23 cellular contexts compared by ENCODE assay signal in genomic region chr13:26257049-26257448, GRCh38. TPM values are rescaled to one million over a fixed set of nuclear protein-coding genes. Genes with fewer than 3 reads are reported as not detected.
DNase-seq lines count a peak whose midpoint lies in the region; ATAC-seq and TF ChIP-seq lines count a peak whose summit lies in the region.
"Had no signal": no experiment of that assay in that cellular context is flagged by ENCODE, and none has a peak within 500 bp of the region (broad histone marks: within the 10 kb centered on the region; RNA-seq: fewer than 3 reads in every experiment).

No MANE protein-coding gene starts in this region.

- H3K9me3 Mint-ChIP-seq in CD4-positive, CD25-positive, alpha-beta regulatory T cell, result no peaks in the 10 kb centered on the region
- H3K9me3 Mint-ChIP-seq in nephron progenitor cell, result peaks cover 2% of the 10 kb centered on the region
- no peaks in the 10 kb centered on the region for H3K9me3 Mint-ChIP-seq in activated naive CD4-positive, alpha-beta T cell treated with anti-CD3 and anti-CD28 coated beads, Interleukin-2, amount 10 ng/mL, durations not matched to agents 7 days and 5 days
- H3K9me3 Mint-ChIP-seq: activated B cell treated with CpG ODN at 0.5 μM for 24 hours; activated CD4-positive, alpha-beta memory T cell treated with anti-CD3 and anti-CD28 coated beads for 36 hours had no signal

- DNase-seq in CD4-positive, CD25-positive, alpha-beta regulatory T cell, result no peak
- DNase-seq in HAP-1 (ENCODE audit: low spot score in 2 of 2) (no peak), nephron progenitor cell (no peak), COLO829 (ENCODE audit: low spot score) (no peak), T-helper 1 cell (no peak)
- DNase-seq in activated naive CD4-positive, alpha-beta T cell treated with anti-CD3 and anti-CD28 coated beads, Interleukin-2, amount 10 ng/mL, durations not matched to agents 7 days and 5 days, result no peak
- DNase-seq: activated B cell treated with CpG ODN at 0.5 μM for 24 hours; activated CD4-positive, alpha-beta memory T cell treated with anti-CD3 and anti-CD28 coated beads for 36 hours; activated naive CD4-positive, alpha-beta T cell treated with Interleukin-2 at 50 U/mL for 16 hours; activated T-cell treated with anti-CD3 and anti-CD28 coated beads, Interleukin-2, amount 50 U/mL, for 1 hour; heart left ventricle; islet precursor cell; KG1; naive thymus-derived CD4-positive, alpha-beta T cell; NCI-H1105; NCI-H2107; NCI-H510A treated with DMSO at 0.1 percent for 48 hours; SIG-M5; stimulated activated CD4-positive, alpha-beta T cell treated with anti-CD3 and anti-CD28 coated beads, Interleukin-12 subunit alpha, Interleukin-12 subunit beta, amount 100 ng/mL, for 4 hours; substantia nigra had no signal

- H3K36me3 ChIP-seq in CD4-positive, CD25-positive, alpha-beta regulatory T cell (ENCODE audit: control insufficient read depth, insufficient read depth, low read length), result no peaks in the 10 kb centered on the region
- no peaks in the 10 kb centered on the region for H3K36me3 ChIP-seq in HAP-1 (replicated peaks)
- H3K36me3 ChIP-seq: heart left ventricle, vagina had no signal

- CTCF ChIA-PET in activated naive CD4-positive, alpha-beta T cell treated with anti-CD3 and anti-CD28 coated beads, Interleukin-2, amount 10 ng/mL, durations not matched to agents 7 days and 5 days (lab: Charles Lee), result no interaction called here

- H3K36me3 Mint-ChIP-seq in CD4-positive, CD25-positive, alpha-beta regulatory T cell, result peaks cover under 1% of the 10 kb centered on the region
- H3K36me3 Mint-ChIP-seq in nephron progenitor cell (ENCODE audit: low read depth), result peaks cover under 1% of the 10 kb centered on the region
- no peaks in the 10 kb centered on the region for H3K36me3 Mint-ChIP-seq in activated naive CD4-positive, alpha-beta T cell treated with anti-CD3 and anti-CD28 coated beads, Interleukin-2, amount 10 ng/mL, durations not matched to agents 7 days and 5 days
- H3K36me3 Mint-ChIP-seq: activated CD4-positive, alpha-beta memory T cell treated with anti-CD3 and anti-CD28 coated beads for 36 hours had no signal

- TF ChIP-seq CTCF in VCaP (conservative IDR thresholded peaks at IDR 0.05) (no peak), nephron progenitor cell (IDR thresholded peaks at IDR 0.05) (no peak)

- H3K4me3 Mint-ChIP-seq in CD4-positive, CD25-positive, alpha-beta regulatory T cell, result peak overlapping the region in 2 of 4 donors; percentile 42 to 81
- peak overlapping the region; percentile 92 for H3K4me3 Mint-ChIP-seq in nephron progenitor cell
- no peak overlapping the region for H3K4me3 Mint-ChIP-seq in activated naive CD4-positive, alpha-beta T cell treated with anti-CD3 and anti-CD28 coated beads, Interleukin-2, amount 10 ng/mL, durations not matched to agents 7 days and 5 days
- H3K4me3 Mint-ChIP-seq: activated CD4-positive, alpha-beta memory T cell treated with anti-CD3 and anti-CD28 coated beads for 36 hours had no signal

- no peaks in the 10 kb centered on the region for H3K27me3 ChIP-seq in CD4-positive, CD25-positive, alpha-beta regulatory T cell (ENCODE audit: control insufficient read depth, insufficient read depth, low read length)
- no peaks in the 10 kb centered on the region for H3K27me3 ChIP-seq in HAP-1 (ENCODE audit: low read depth)
- H3K27me3 ChIP-seq: heart left ventricle, vagina had no signal

- H3K27ac ChIP-seq in CD4-positive, CD25-positive, alpha-beta regulatory T cell (ENCODE audit: insufficient read depth, low read length, poor library complexity, severe bottlenecking), result no peak overlapping the region
- H3K27ac ChIP-seq in VCaP, result peak overlapping the region; percentile 96; the same call in 1 of the 2 replicates
- H3K27ac ChIP-seq: vagina had no signal

- H3K9me3 ChIP-seq in CD4-positive, CD25-positive, alpha-beta regulatory T cell (ENCODE audit: control insufficient read depth in 2 of 2, low read length in 2 of 2), result no peaks in the 10 kb centered on the region
- no peaks in the 10 kb centered on the region for H3K9me3 ChIP-seq in HAP-1
- H3K9me3 ChIP-seq: heart left ventricle, vagina had no signal

- in situ Hi-C loops in HAP-1 (cut with MboI; ENCODE audit: low sequenced_read_pairs), result no loop called here

- no peak overlapping the region for H3K27ac Mint-ChIP-seq in CD4-positive, CD25-positive, alpha-beta regulatory T cell
- H3K27ac Mint-ChIP-seq in nephron progenitor cell, result peak overlapping the region; percentile 8
- H3K27ac Mint-ChIP-seq in activated naive CD4-positive, alpha-beta T cell treated with anti-CD3 and anti-CD28 coated beads, Interleukin-2, amount 10 ng/mL, durations not matched to agents 7 days and 5 days, result no peak overlapping the region
- H3K27ac Mint-ChIP-seq: activated B cell treated with CpG ODN at 0.5 μM for 24 hours; activated CD4-positive, alpha-beta memory T cell treated with anti-CD3 and anti-CD28 coated beads for 36 hours; naive thymus-derived CD4-positive, alpha-beta T cell had no signal

- peaks cover 22% of the 10 kb centered on the region for H3K4me1 ChIP-seq in CD4-positive, CD25-positive, alpha-beta regulatory T cell (ENCODE audit: control insufficient read depth, insufficient read depth, low read length, poor library complexity, severe bottlenecking)
- H3K4me1 ChIP-seq in HAP-1, result peaks cover 16% of the 10 kb centered on the region

- H3K4me3 ChIP-seq in CD4-positive, CD25-positive, alpha-beta regulatory T cell (ENCODE audit: low read depth, low read length), result peak overlapping the region; percentile 9
- peak overlapping the region; percentile 63; the same call in 1 of the 2 replicates for H3K4me3 ChIP-seq in HAP-1
- H3K4me3 ChIP-seq: vagina had no signal

- peaks cover 9% of the 10 kb centered on the region for H3K27me3 Mint-ChIP-seq in CD4-positive, CD25-positive, alpha-beta regulatory T cell
- no peaks in the 10 kb centered on the region for H3K27me3 Mint-ChIP-seq in nephron progenitor cell (ENCODE audit: low read depth, poor library complexity)
- no peaks in the 10 kb centered on the region for H3K27me3 Mint-ChIP-seq in activated naive CD4-positive, alpha-beta T cell treated with anti-CD3 and anti-CD28 coated beads, Interleukin-2, amount 10 ng/mL, durations not matched to agents 7 days and 5 days
- H3K27me3 Mint-ChIP-seq: activated B cell treated with CpG ODN at 0.5 μM for 24 hours; activated CD4-positive, alpha-beta memory T cell treated with anti-CD3 and anti-CD28 coated beads for 36 hours had no signal

- peaks cover 17 to 70% (median 60%) of the 10 kb centered on the region in 4 donors for H3K4me1 Mint-ChIP-seq in CD4-positive, CD25-positive, alpha-beta regulatory T cell
- peaks cover 41% of the 10 kb centered on the region for H3K4me1 Mint-ChIP-seq in nephron progenitor cell
- H3K4me1 Mint-ChIP-seq in activated naive CD4-positive, alpha-beta T cell treated with anti-CD3 and anti-CD28 coated beads, Interleukin-2, amount 10 ng/mL, durations not matched to agents 7 days and 5 days, result peaks cover 24% of the 10 kb centered on the region

- ATAC-seq in CD4-positive, CD25-positive, alpha-beta regulatory T cell (ENCODE audit: low read depth in 2 of 2), result no peak
- ATAC-seq in GM18517 (IDR thresholded peaks at IDR 0.05; ENCODE audit: unreplicated experiment), result no peak
- ATAC-seq: heart left ventricle; naive thymus-derived CD4-positive, alpha-beta T cell had no signal

RNA-seq across cellular contexts. Expression of gene CDK8, which starts 3.1 kb away (rescaled TPM):
- total RNA-seq in CD4-positive, CD25-positive, alpha-beta regulatory T cell, result 10.1 TPM
- 1 to 10 TPM; 4.0 to 5.1 (median 4.5) TPM for polyA plus RNA-seq in CD4-positive, CD25-positive, alpha-beta regulatory T cell

RNA-seq across cellular contexts. Expression of gene RNF6, which starts 34.9 kb away (rescaled TPM):
- 45.4 TPM for total RNA-seq in CD4-positive, CD25-positive, alpha-beta regulatory T cell
- 10 to 100 TPM; 35.0 to 48.2 (median 42.2) TPM for polyA plus RNA-seq in CD4-positive, CD25-positive, alpha-beta regulatory T cell
